ENCODE assay signal across 1 cellular context in genomic region chrX:69109706-69110635, GRCh38.
TF ChIP-seq lines count a peak whose summit lies in the region.

No MANE protein-coding gene starts in this region.

TF ChIP-seq in HepG2, 621 proteins besides CTCF, POLR2A, EP300 and RAD21:
- TF ChIP-seq CREM (IDR thresholded peaks at IDR 0.05) (no peak), CREM (CRISPR knock-in tag; IDR thresholded peaks at IDR 0.05) (no peak), ZNF615 (CRISPR knock-in tag; IDR thresholded peaks at IDR 0.05; ENCODE audit: borderline replicate concordance) (no peak), SAFB2 (CRISPR knock-in tag; IDR thresholded peaks at IDR 0.05; ENCODE audit: borderline replicate concordance, low read depth) (no peak)
TF ChIP-seq in HepG2: peak in this region for 0.
